In genomic region chr11:70861534-70861933, GRCh38 we compare ENCODE assay signal across 12 cellular contexts.
"Had no signal": no experiment of that assay in that cellular context is flagged by ENCODE, and none has a peak within 500 bp of the region (broad histone marks: within the 10 kb centered on the region; RNA-seq: fewer than 3 reads in every experiment).

No MANE protein-coding gene starts in this region.

- H3K36me3 ChIP-seq: adrenal gland, thyroid gland, vagina had no signal

- H3K27ac ChIP-seq: adrenal gland, hepatocyte, thyroid gland, vagina had no signal

- H3K4me1 ChIP-seq: adrenal gland, vagina had no signal

- H3K4me2 ChIP-seq: hepatocyte had no signal

- DNase-seq: activated naive CD4-positive, alpha-beta T cell treated with anti-CD3 and anti-CD28 coated beads, Interleukin-2, amount 50 U/mL, for 16 hours; adrenal gland; central memory CD4-positive, alpha-beta T cell; cortex of kidney; effector CD8-positive, alpha-beta T cell; kidney glomerular epithelial cell; small intestine; thyroid gland had no signal

- H3K27me3 ChIP-seq: adrenal gland, hepatocyte, thyroid gland, vagina had no signal

- H3K79me2 ChIP-seq: hepatocyte had no signal

- H3K4me3 Mint-ChIP-seq: neural crest cell had no signal

- H3K4me3 ChIP-seq: adrenal gland, hepatocyte, thyroid gland, vagina had no signal

- ATAC-seq: activated CD4-positive, CD25-positive, alpha-beta regulatory T cell treated with anti-CD3 and anti-CD28 coated beads, Interleukin-2, amount 50 U/mL, for 24 hours had no signal

- H3K9me3 ChIP-seq: adrenal gland, thyroid gland, vagina had no signal

- H2AFZ ChIP-seq: hepatocyte had no signal
